In the genomic region with DNA sequence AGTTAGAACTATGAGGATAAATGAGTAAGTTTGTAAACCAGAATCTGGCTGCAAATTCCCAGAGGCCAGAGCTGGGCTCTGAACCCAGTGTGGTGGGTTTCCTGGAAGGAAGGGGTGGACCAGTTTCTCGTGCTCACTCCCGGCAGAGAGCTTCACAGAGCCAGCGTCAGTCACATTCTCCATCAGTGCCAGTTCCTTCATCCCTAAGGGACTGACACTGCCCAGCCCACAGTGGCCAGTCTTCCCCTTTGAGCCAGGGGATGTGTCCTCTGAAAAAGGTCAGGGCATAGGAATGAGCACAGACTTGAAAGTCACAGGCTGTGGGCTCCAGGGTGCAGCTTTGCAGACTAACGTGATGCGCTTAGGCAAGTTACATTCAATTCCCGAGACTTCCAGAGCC, we compare ENCODE assay signal across 29 cellular contexts.
DNase-seq lines count a peak whose midpoint lies in the region; ATAC-seq and TF ChIP-seq lines count a peak whose summit lies in the region.
"Had no signal": no experiment of that assay in that cellular context is flagged by ENCODE, and none has a peak within 500 bp of the region (broad histone marks: within the 10 kb centered on the region; RNA-seq: fewer than 3 reads in every experiment).

No MANE protein-coding gene starts in this region.

- WGBS in gastroesophageal sphincter (ENCODE audit: low coverage in 1 of 2), 2 donors = no CpG with 5 or more reads among the region's 6 CpGs
- WGBS in sigmoid colon, 2 donors = 74 to 85% methylated on average over 6 of the region's 6 CpGs

- no peak for TF ChIP-seq CTCF in gastroesophageal sphincter (IDR thresholded peaks at IDR 0.05)
- no peak for TF ChIP-seq CTCF in sigmoid colon (IDR thresholded peaks at IDR 0.05)
- TF ChIP-seq CTCF in vagina (IDR thresholded peaks at IDR 0.05) = no peak

- ATAC-seq in left cardiac atrium (peak; percentile 2 to 21), Right ventricle myocardium superior (ENCODE audit: poor library complexity) (no peak), gastroesophageal sphincter (peak; percentile 8), GM19452 (IDR thresholded peaks at IDR 0.05; ENCODE audit: unreplicated experiment) (no peak)
- ATAC-seq: activated CD8-positive, alpha-beta T cell treated with anti-CD3 and anti-CD28 coated beads, Interleukin-2, amount 10 ng/mL, durations not matched to agents 7 days and 5 days; natural killer cell; stimulated activated naive B cell treated with anti-CD40 and anti-IgM and Interleukin-4, amounts not matched to agents 10 μg/mL and 1 μg/mL and 100 μg/mL, for 72 hours; T-cell had no signal

- DNase-seq in left cardiac atrium (no peak), Right ventricle myocardium superior (no peak), sigmoid colon (no peak), vagina (ENCODE audit: extremely low spot score in 2 of 2) (no peak), HEK293T (ENCODE audit: extremely low spot score) (no peak), DMS 273 treated with DMSO at 0.1 percent for 48 hours (lab: John Stamatoyannopoulos, UW) (no peak)
- DNase-seq: activated CD8-positive, alpha-beta T cell treated with anti-CD3 and anti-CD28 coated beads, Interleukin-2, amount 10 ng/mL, durations not matched to agents 7 days and 5 days; activated gamma-delta T cell treated with Interleukin-2 at 50 U/mL for 16 hours; AML-193; CD8-positive, alpha-beta memory T cell; DMS53; glutamatergic neuron; GM23248; kidney; natural killer cell; NCI-H1694 treated with DMSO at 0.1 percent for 48 hours; NCI-H2171; NCI-H510A treated with DMSO at 0.1 percent for 48 hours; NK-92 treated with Interleukin-12 subunit alpha and Interleukin-12 subunit beta, amount 100 ng/mL, for 24 hours; PC-9; SHP77 treated with DMSO at 0.1 percent for 48 hours; stimulated activated CD4-positive, alpha-beta T cell treated with anti-CD3 and anti-CD28 coated beads, Interleukin-12 subunit alpha, Interleukin-12 subunit beta, amount 100 ng/mL, for 4 hours; stimulated activated CD4-positive, alpha-beta T cell treated with anti-CD3 and anti-CD28 coated beads, Interleukin-4, amount 100 ng/mL, for 24 hours; stimulated activated naive B cell treated with anti-CD40 and anti-IgM and Interleukin-4, amounts not matched to agents 10 μg/mL and 1 μg/mL and 100 μg/mL, for 72 hours; T-cell; trophoblast cell had no signal

- POLR2A ChIA-PET in HEK293T (lab: Yijun Ruan, JAX) = no interaction called here

- H3K27ac ChIP-seq in gastroesophageal sphincter (peak overlapping the region; percentile 85 to 90 (median 88)), sigmoid colon (peak overlapping the region; percentile 83 to 92 (median 88)), vagina (peak overlapping the region; percentile 69)
- H3K27ac ChIP-seq: GM23248, KMS-11, PC-9 had no signal

- TF ChIP-seq POLR2A in gastroesophageal sphincter (IDR thresholded peaks at IDR 0.05) = no peak
- no peak for TF ChIP-seq POLR2A in sigmoid colon (IDR thresholded peaks at IDR 0.05)
- no peak for TF ChIP-seq POLR2A in vagina (IDR thresholded peaks at IDR 0.05)

- TF ChIP-seq EP300 in gastroesophageal sphincter (IDR thresholded peaks at IDR 0.05) (no peak), sigmoid colon (IDR thresholded peaks at IDR 0.05) (no peak)

- CTCF ChIA-PET in HEK293T (lab: Yijun Ruan, JAX) = interaction anchor here (1.1 kb wide), 1 partner anchor 70 kb away, joined by 3 read pairs; no protein-coding TSS in a partner anchor

- H3K9me3 ChIP-seq in gastroesophageal sphincter (no peaks in the 10 kb centered on the region), sigmoid colon (no peaks in the 10 kb centered on the region), vagina (no peaks in the 10 kb centered on the region)

- intact Hi-C loops in left cardiac atrium (cut with DNase I) = loop anchor here (1.0 to 5.0 kb wide), 2 partner anchors 67 to 73 kb away; no protein-coding TSS in a partner anchor
- intact Hi-C loops in Right ventricle myocardium superior (cut with DNase I) = no loop called here
- intact Hi-C loops in sigmoid colon (cut with DNase I) = no loop called here
- intact Hi-C loops in vagina (cut with DNase I) = loop anchor here (5.0 kb wide), 1 partner anchor 68 kb away; no protein-coding TSS in a partner anchor

- H3K27me3 ChIP-seq in gastroesophageal sphincter = no peaks in the 10 kb centered on the region
- H3K27me3 ChIP-seq in sigmoid colon = no peaks in the 10 kb centered on the region
- H3K27me3 ChIP-seq in vagina = no peaks in the 10 kb centered on the region

- H3K4me3 ChIP-seq in gastroesophageal sphincter (no peak overlapping the region), sigmoid colon (no peak overlapping the region), vagina (no peak overlapping the region)
- H3K4me3 ChIP-seq: GM23248, PC-9 had no signal

- H3K4me1 ChIP-seq in gastroesophageal sphincter (peaks cover 9 to 56% (median 21%) of the 10 kb centered on the region in 3 donors), sigmoid colon (peaks cover 0 to 65% (median 47%) of the 10 kb centered on the region in 4 donors), vagina (peaks cover 34% of the 10 kb centered on the region)

- H3K36me3 ChIP-seq in gastroesophageal sphincter = no peaks in the 10 kb centered on the region
- no peaks in the 10 kb centered on the region for H3K36me3 ChIP-seq in sigmoid colon
- no peaks in the 10 kb centered on the region for H3K36me3 ChIP-seq in vagina

TF ChIP-seq in HEK293T, 16 proteins besides CTCF, POLR2A, EP300 and RAD21:
- TF ChIP-seq ELF4 (IDR thresholded peaks at IDR 0.05) = no peak
- no peak for TF ChIP-seq FOXK2 (IDR thresholded peaks at IDR 0.05)
TF ChIP-seq in HEK293T: peak in this region for 0.

Comparison
In these comparisons a context has a peak if more than half of its experiments do, and no peak if none do; other contexts are left out.
1. ATAC-seq: peak in left cardiac atrium (2 of 2) and gastroesophageal sphincter (single experiment); none in Right ventricle myocardium superior (single experiment) and GM19452 (single experiment).
2. intact Hi-C loops: an anchor here in left cardiac atrium (1.0 to 5.0 kb wide) and vagina (5.0 kb wide); none called in Right ventricle myocardium superior and sigmoid colon.
3. Peak in every context shown above with its lines, with median percentiles within 50 percentile points of each other: H3K27ac ChIP-seq.